ENCODE assay signal across 23 cellular contexts in the genomic region with DNA sequence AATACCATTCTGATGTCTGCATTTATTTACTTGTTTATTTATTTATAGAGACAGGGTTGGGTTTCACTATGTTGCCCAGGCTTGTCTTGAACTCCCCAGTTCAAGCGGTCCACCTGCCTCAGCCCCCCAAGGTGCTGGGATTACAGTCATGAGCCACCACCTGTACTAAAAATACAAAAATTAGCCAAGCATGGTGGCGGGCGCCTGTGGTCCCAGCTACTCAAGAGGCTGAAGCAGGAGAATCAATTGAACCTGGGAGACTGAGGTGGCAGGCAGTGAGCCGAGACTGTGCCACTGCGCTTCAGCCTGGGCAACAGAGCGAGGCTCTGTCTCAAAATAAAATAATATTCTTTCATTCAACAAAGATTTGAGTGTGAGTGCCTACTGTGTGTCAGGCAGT. TPM values are rescaled to one million over a fixed set of nuclear protein-coding genes. Genes with fewer than 3 reads are reported as not detected.
"Had no signal": no experiment of that assay in that cellular context is flagged by ENCODE, and none has a peak within 500 bp of the region (broad histone marks: within the 10 kb centered on the region; RNA-seq: fewer than 3 reads in every experiment).

No MANE protein-coding gene starts in this region.

- H3K9me3 Mint-ChIP-seq: effector memory CD8-positive, alpha-beta T cell; immature natural killer cell; mesothelial cell of epicardium; naive B cell; natural killer cell treated with Interleukin-12 subunit alpha and Interleukin-12 subunit beta and Interleukin-15 and Interleukin-18, amount 100 ng/mL, for 72 hours; neural crest cell; stimulated activated naive B cell treated with anti-CD40 and anti-IgM and Interleukin-4, amounts not matched to agents 10 μg/mL and 1 μg/mL and 100 μg/mL, for 72 hours; stimulated activated naive CD8-positive, alpha-beta T cell treated with anti-CD3 and anti-CD28 coated beads, Interleukin-15, Interleukin-2, amounts not matched to agents 100 ng/mL and 50 ng/mL, for 24 hours; type B pancreatic cell had no signal

- H3K4me3 ChIP-seq: mucosa of descending colon, pancreas, suprapubic skin, tibial artery had no signal

- H3K27ac Mint-ChIP-seq: effector memory CD8-positive, alpha-beta T cell; immature natural killer cell; mesothelial cell of epicardium; natural killer cell treated with Interleukin-12 subunit alpha and Interleukin-12 subunit beta and Interleukin-15 and Interleukin-18, amount 100 ng/mL, for 72 hours; progenitor cell of endocrine pancreas; stimulated activated naive B cell treated with anti-CD40 and anti-IgM and Interleukin-4, amounts not matched to agents 10 μg/mL and 1 μg/mL and 100 μg/mL, for 72 hours; stimulated activated naive CD8-positive, alpha-beta T cell treated with anti-CD3 and anti-CD28 coated beads, Interleukin-15, Interleukin-2, amounts not matched to agents 100 ng/mL and 50 ng/mL, for 24 hours; type B pancreatic cell had no signal

- H3K36me3 Mint-ChIP-seq: mesothelial cell of epicardium; naive B cell; natural killer cell treated with Interleukin-12 subunit alpha and Interleukin-12 subunit beta and Interleukin-15 and Interleukin-18, amount 100 ng/mL, for 72 hours; stimulated activated naive B cell treated with anti-CD40 and anti-IgM and Interleukin-4, amounts not matched to agents 10 μg/mL and 1 μg/mL and 100 μg/mL, for 72 hours had no signal

- H3K27me3 ChIP-seq: pancreas, suprapubic skin, tibial artery had no signal

- H3K9me3 ChIP-seq: mucosa of descending colon, neutrophil, pancreas, suprapubic skin, tibial artery had no signal

- ATAC-seq: effector memory CD8-positive, alpha-beta T cell; left lobe of liver; mucosa of descending colon; natural killer cell treated with Interleukin-12 subunit alpha and Interleukin-12 subunit beta and Interleukin-15 and Interleukin-18, amount 100 ng/mL, for 72 hours; pancreas; stimulated activated naive B cell treated with anti-CD40 and anti-IgM and Interleukin-4, amounts not matched to agents 10 μg/mL and 1 μg/mL and 100 μg/mL, for 72 hours had no signal

- DNase-seq: cortex of kidney; effector memory CD8-positive, alpha-beta T cell; erythroblast; hypothalamus; immature natural killer cell; mesenchymal stem cell; mucosa of descending colon; naive B cell; pancreas; small intestine; stimulated activated CD4-positive, alpha-beta T cell treated with anti-CD3 and anti-CD28 coated beads, Interleukin-15, amount 100 ng/mL, for 24 hours; stimulated activated CD4-positive, alpha-beta T cell treated with anti-CD3 and anti-CD28 coated beads, Interleukin-2, amount 100 ng/mL, for 48 hours; stimulated activated naive B cell treated with anti-CD40 and anti-IgM and Interleukin-4, amounts not matched to agents 10 μg/mL and 1 μg/mL and 100 μg/mL, for 72 hours; tibial artery had no signal

- H3K27ac ChIP-seq: neutrophil, pancreas, suprapubic skin had no signal

- H3K36me3 ChIP-seq: neutrophil, pancreas, suprapubic skin, tibial artery had no signal

- H3K4me3 Mint-ChIP-seq: effector memory CD8-positive, alpha-beta T cell; mesothelial cell of epicardium; natural killer cell treated with Interleukin-12 subunit alpha and Interleukin-12 subunit beta and Interleukin-15 and Interleukin-18, amount 100 ng/mL, for 72 hours; neural crest cell; stimulated activated naive B cell treated with anti-CD40 and anti-IgM and Interleukin-4, amounts not matched to agents 10 μg/mL and 1 μg/mL and 100 μg/mL, for 72 hours; stimulated activated naive CD8-positive, alpha-beta T cell treated with anti-CD3 and anti-CD28 coated beads, Interleukin-15, Interleukin-2, amounts not matched to agents 100 ng/mL and 50 ng/mL, for 24 hours had no signal

RNA-seq across cellular contexts. Expression of gene ATP8B1, which starts 2.0 kb away (rescaled TPM):
- total RNA-seq: natural killer cell treated with Interleukin-12 subunit alpha and Interleukin-12 subunit beta and Interleukin-15 and Interleukin-18, amount 100 ng/mL, for 72 hours had no signal
